18 cellular contexts compared by ENCODE assay signal in the genomic region with DNA sequence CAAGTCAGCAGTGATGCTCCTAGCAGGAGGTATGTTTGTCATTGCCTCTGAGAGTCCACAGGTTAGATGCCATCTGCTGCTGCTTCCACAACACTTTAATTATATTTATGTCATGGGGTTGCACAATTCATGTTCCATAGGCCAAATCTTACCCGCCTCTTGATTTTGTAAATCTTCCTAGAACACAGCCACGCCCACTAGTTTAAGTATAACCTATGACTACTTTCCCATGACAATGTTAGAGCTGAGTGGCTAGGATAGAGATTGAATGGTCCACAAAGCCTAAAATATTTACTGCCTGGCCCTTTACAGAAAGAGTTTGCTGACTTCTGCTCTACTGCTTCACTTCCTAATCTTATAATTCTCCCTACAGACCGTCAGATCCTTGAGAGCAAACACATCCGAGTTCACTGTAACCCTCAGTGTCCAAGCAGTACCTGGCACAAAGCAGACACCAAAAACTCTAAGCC. TPM values are rescaled to one million over a fixed set of nuclear protein-coding genes. Genes with fewer than 3 reads are reported as not detected.
DNase-seq lines count a peak whose midpoint lies in the region; ATAC-seq, FAIRE-seq and TF ChIP-seq lines count a peak whose summit lies in the region.
"Had no signal": no experiment of that assay in that cellular context is flagged by ENCODE, and none has a peak within 500 bp of the region (broad histone marks: within the 10 kb centered on the region; RNA-seq: fewer than 3 reads in every experiment).

No MANE protein-coding gene starts in this region.

- no peak for ATAC-seq in A549
- ATAC-seq in activated CD8-positive, alpha-beta T cell treated with anti-CD3 and anti-CD28 coated beads for 36 hours, result no peak

- POLR2A ChIA-PET in A549 (lab: Yijun Ruan, JAX), result no interaction called here
- POLR2A ChIA-PET in activated CD8-positive, alpha-beta T cell treated with anti-CD3 and anti-CD28 coated beads for 36 hours (lab: Charles Lee), result no interaction called here

- no peaks in the 10 kb centered on the region for H3K4me1 Mint-ChIP-seq in activated CD8-positive, alpha-beta T cell treated with anti-CD3 and anti-CD28 coated beads for 36 hours (ENCODE audit: low read depth)

- no peak overlapping the region for H3K27ac Mint-ChIP-seq in activated CD8-positive, alpha-beta T cell treated with anti-CD3 and anti-CD28 coated beads for 36 hours
- H3K27ac Mint-ChIP-seq: T-helper 1 cell treated with Interleukin-12 subunit alpha and Interleukin-12 subunit beta and Interleukin-4 antibody, amounts not matched to agents 30 μg/mL and 1 μg/mL, for 36 hours had no signal

- no peak overlapping the region for H4K5ac ChIP-seq in mesendoderm (ENCODE audit: low read length)

- DNase-seq in A549 (ENCODE audit: low read depth in 1 of 2, low spot score in 1 of 2) (no peak), GM23248 (peak; percentile 33), NCI-H69 (lab: John Stamatoyannopoulos, UW) (peak; percentile 31), fibroblast of villous mesenchyme (ENCODE audit: low read depth) (peak; percentile 88), AG08396 (ENCODE audit: low spot score) (no peak), mesendoderm (no peak)
- DNase-seq in activated CD8-positive, alpha-beta T cell treated with anti-CD3 and anti-CD28 coated beads for 36 hours, result no peak
- DNase-seq: activated effector memory CD4-positive, alpha-beta T cell treated with Interleukin-2 at 50 U/mL for 16 hours; Calu3; erythroblast; GF-D8; hippocampal formation; NCI-H187; stimulated activated CD4-positive, alpha-beta T cell treated with anti-CD3 and anti-CD28 coated beads, Interleukin-4, amount 100 ng/mL, for 4 hours had no signal

- no peak overlapping the region for H3K9ac ChIP-seq in GM23248
- H3K9ac ChIP-seq in mesendoderm (ENCODE audit: low read length), result no peak overlapping the region

- no peak overlapping the region for H2AK5ac ChIP-seq in mesendoderm (ENCODE audit: low read length)

- CTCF ChIA-PET in A549 (lab: Yijun Ruan, JAX), result interaction anchor here (2.6 kb wide), 1 partner anchor 94 kb away, joined by 14 read pairs; no protein-coding TSS in a partner anchor
- CTCF ChIA-PET in activated CD8-positive, alpha-beta T cell treated with anti-CD3 and anti-CD28 coated beads for 36 hours (lab: Charles Lee), result no interaction called here

- no peak for TF ChIP-seq POLR2A in A549 (IDR thresholded peaks at IDR 0.05; ENCODE audit: low read length)

- intact Hi-C loops in activated CD8-positive, alpha-beta T cell treated with anti-CD3 and anti-CD28 coated beads for 36 hours (cut with micrococcal nuclease), result no loop called here

- no peak overlapping the region for H3K4ac ChIP-seq in mesendoderm (ENCODE audit: low read depth, low read length)

- no peak overlapping the region for H3K56ac ChIP-seq in mesendoderm (ENCODE audit: low read length)

- H2BK15ac ChIP-seq in mesendoderm (replicated peaks; ENCODE audit: low read depth), result no peak overlapping the region

- H3K4me1 ChIP-seq in A549 (peaks cover 10% of the 10 kb centered on the region), GM23248 (ENCODE audit: insufficient read depth) (no peaks in the 10 kb centered on the region), mesendoderm (ENCODE audit: control insufficient read depth, low read depth, low read length) (peaks cover 8% of the 10 kb centered on the region)

- peaks cover 8% of the 10 kb centered on the region; the same call in 2 of the 3 replicates for H3K9me3 ChIP-seq in A549
- H3K9me3 ChIP-seq in GM23248 (ENCODE audit: low read depth), result no peaks in the 10 kb centered on the region

- peaks cover 15% of the 10 kb centered on the region for H3K27me3 Mint-ChIP-seq in activated CD8-positive, alpha-beta T cell treated with anti-CD3 and anti-CD28 coated beads for 36 hours

- H2AFZ ChIP-seq in GM23248, result no peak overlapping the region

- H3K79me2 ChIP-seq in GM23248 (ENCODE audit: insufficient read depth) (peaks cover 21% of the 10 kb centered on the region; the same call in 1 of the 2 replicates), mesendoderm (ENCODE audit: control insufficient read depth, insufficient read depth, low read length) (peaks cover 61% of the 10 kb centered on the region)

- FAIRE-seq in A549 (lab: Jason Lieb, UNC), result no peak
- FAIRE-seq: astrocyte, GM12892 had no signal

- TF ChIP-seq CTCF in A549 (IDR thresholded peaks at IDR 0.05) (no peak), fibroblast of villous mesenchyme (IDR thresholded peaks at IDR 0.05; ENCODE audit: insufficient read depth, low read depth, low read length) (no peak)
- TF ChIP-seq CTCF in activated CD8-positive, alpha-beta T cell treated with anti-CD3 and anti-CD28 coated beads for 36 hours (IDR thresholded peaks at IDR 0.05), result no peak

- no peak for TF ChIP-seq RAD21 in A549 (conservative IDR thresholded peaks at IDR 0.05 in 1 of 2, IDR thresholded peaks at IDR 0.05 in 1 of 2)

- 68% methylated on average over 4 of the region's 4 CpGs for WGBS in A549 (ENCODE audit: missing lambda C conversion rate)
- WGBS in GM23248 (ENCODE audit: low coverage in 1 of 2, low lambda C conversion rate in 2 of 2, missing lambda C conversion rate in 2 of 2), 2 experiments, result 46 to 56% methylated on average over 4 of the region's 4 CpGs
- WGBS in mesendoderm (ENCODE audit: extremely low coverage, insufficient coverage, low lambda C conversion rate), result no CpG with 5 or more reads among the region's 4 CpGs

- no peak for TF ChIP-seq EP300 in A549 (IDR thresholded peaks at IDR 0.05)

- H3F3A ChIP-seq in GM23248 (ENCODE audit: insufficient read depth), result no peaks in the 10 kb centered on the region

- H3K79me1 ChIP-seq in mesendoderm (ENCODE audit: low read length), result peaks cover 30% of the 10 kb centered on the region

- no peak overlapping the region for H3K23ac ChIP-seq in mesendoderm (ENCODE audit: low read length)

- H3K9me2 ChIP-seq in GM23248 (ENCODE audit: insufficient read depth), result no peaks in the 10 kb centered on the region

- H3K18ac ChIP-seq in mesendoderm (ENCODE audit: low read length), result no peak overlapping the region

- H3K4me3 Mint-ChIP-seq in activated CD8-positive, alpha-beta T cell treated with anti-CD3 and anti-CD28 coated beads for 36 hours, result no peak overlapping the region
- H3K4me3 Mint-ChIP-seq: T-helper 1 cell treated with Interleukin-12 subunit alpha and Interleukin-12 subunit beta and Interleukin-4 antibody, amounts not matched to agents 30 μg/mL and 1 μg/mL, for 36 hours had no signal

- H3K4me2 ChIP-seq in A549, result peak overlapping the region; percentile 19; the same call in 1 of the 3 replicates
- no peak overlapping the region for H3K4me2 ChIP-seq in GM23248 (ENCODE audit: unreplicated experiment)
- H3K4me2 ChIP-seq in mesendoderm (ENCODE audit: low read length), result no peak overlapping the region

- H4K20me1 ChIP-seq in GM23248 (ENCODE audit: insufficient read depth), result no peaks in the 10 kb centered on the region

- no peak overlapping the region for H2BK120ac ChIP-seq in mesendoderm (ENCODE audit: low read depth, low read length)

- H3K4me3 ChIP-seq in A549, result no peak overlapping the region
- H3K4me3 ChIP-seq in GM23248, result no peak overlapping the region
- no peak overlapping the region for H3K4me3 ChIP-seq in fibroblast of villous mesenchyme (ENCODE audit: low read depth, low read length)
- no peak overlapping the region for H3K4me3 ChIP-seq in mesendoderm (ENCODE audit: low read length)
- H3K4me3 ChIP-seq: coronary artery had no signal

- in situ Hi-C loops in GM23248 (cut with MboI), result no loop called here

- H4K8ac ChIP-seq in mesendoderm (ENCODE audit: low read depth, low read length), result no peak overlapping the region

- no peaks in the 10 kb centered on the region for H3K27me3 ChIP-seq in GM23248 (replicated peaks; ENCODE audit: insufficient read depth)
- H3K27me3 ChIP-seq in mesendoderm (ENCODE audit: insufficient read depth, low read length, poor library complexity), result no peaks in the 10 kb centered on the region

- H3K36me3 ChIP-seq in GM23248 (ENCODE audit: low read depth) (no peaks in the 10 kb centered on the region), mesendoderm (ENCODE audit: control insufficient read depth, insufficient read depth, low read length) (no peaks in the 10 kb centered on the region)

- H3K36me3 Mint-ChIP-seq in activated CD8-positive, alpha-beta T cell treated with anti-CD3 and anti-CD28 coated beads for 36 hours (ENCODE audit: low read depth), result no peaks in the 10 kb centered on the region

- H3K9me3 Mint-ChIP-seq in activated CD8-positive, alpha-beta T cell treated with anti-CD3 and anti-CD28 coated beads for 36 hours, result no peaks in the 10 kb centered on the region
- H3K9me3 Mint-ChIP-seq: T-helper 1 cell treated with Interleukin-12 subunit alpha and Interleukin-12 subunit beta and Interleukin-4 antibody, amounts not matched to agents 30 μg/mL and 1 μg/mL, for 36 hours had no signal

- H2BK5ac ChIP-seq in mesendoderm (ENCODE audit: low read length), result no peak overlapping the region

- H3K27ac ChIP-seq in A549, result no peak overlapping the region
- H3K27ac ChIP-seq in GM23248, result no peak overlapping the region
- no peak overlapping the region for H3K27ac ChIP-seq in mesendoderm (ENCODE audit: low read depth, low read length)
- H3K27ac ChIP-seq: coronary artery had no signal

TF ChIP-seq in A549, 52 proteins besides CTCF, POLR2A, EP300 and RAD21:
- TF ChIP-seq, protein P1, sequence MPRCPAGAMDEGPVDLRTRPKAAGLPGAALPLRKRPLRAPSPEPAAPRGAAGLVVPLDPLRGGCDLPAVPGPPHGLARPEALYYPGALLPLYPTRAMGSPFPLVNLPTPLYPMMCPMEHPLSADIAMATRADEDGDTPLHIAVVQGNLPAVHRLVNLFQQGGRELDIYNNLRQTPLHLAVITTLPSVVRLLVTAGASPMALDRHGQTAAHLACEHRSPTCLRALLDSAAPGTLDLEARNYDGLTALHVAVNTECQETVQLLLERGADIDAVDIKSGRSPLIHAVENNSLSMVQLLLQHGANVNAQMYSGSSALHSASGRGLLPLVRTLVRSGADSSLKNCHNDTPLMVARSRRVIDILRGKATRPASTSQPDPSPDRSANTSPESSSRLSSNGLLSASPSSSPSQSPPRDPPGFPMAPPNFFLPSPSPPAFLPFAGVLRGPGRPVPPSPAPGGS (IDR thresholded peaks at IDR 0.05), result no peak
- no peak; a peak in 1 of 4 replicates for TF ChIP-seq CEBPB (IDR thresholded peaks at IDR 0.05)
- TF ChIP-seq ZFP36 (IDR thresholded peaks at IDR 0.05; ENCODE audit: borderline replicate concordance, partially characterized antibody), result no peak
- TF ChIP-seq KDM1A (IDR thresholded peaks at IDR 0.05; ENCODE audit: low read depth), result no peak
TF ChIP-seq in A549: peak in this region for 0.

RNA-seq across cellular contexts. Expression of a gene that starts 21.1 kb away (rescaled TPM):
- 6.2 and 7.9 TPM in 2 replicates for polyA plus RNA-seq in A549 (2011; rRNA removed)
- polyA plus RNA-seq in A549 (2012; cell fraction: cytosol; rRNA removed), result 0.90 and 1.0 TPM in 2 replicates
- polyA plus RNA-seq in A549 (2012; cell fraction: nucleus; rRNA removed), result 0.97 and 1.3 TPM in 2 replicates
- polyA plus RNA-seq in A549 (2017; fragmentation: RNase III; extraction: RNeasy Plus Mini Kit Qiagen cat#74134 plus additional on column Dnase treatment), result 3.8 to 6.2 TPM (median 5.5 TPM) in 3 replicates
- polyA minus RNA-seq in A549 (2011; rRNA and poly(A)+ RNA removed), result 8.2 and 8.8 TPM in 2 replicates
- 6.9 and 16.4 TPM in 2 replicates for total RNA-seq in GM23248 (2014; rRNA removed; shearing (Covaris generic))
- polyA plus RNA-seq in GM23248 (2016; fragmentation: Nextera tagmentation; extraction: Ambion mirVana), result 5.8 and 8.1 TPM in 2 replicates
- total RNA-seq in fibroblast of villous mesenchyme, result 30.3 and 40.2 TPM in 2 replicates
- total RNA-seq in activated CD8-positive, alpha-beta T cell treated with anti-CD3 and anti-CD28 coated beads for 36 hours, result not detected
- 5.4 TPM for polyA plus RNA-seq in mesendoderm (2013, experiment 1 of 2)
- 5.0 TPM for polyA plus RNA-seq in mesendoderm (2013, experiment 2 of 2)

Comparison
In these comparisons a context has a peak if more than half of its experiments do, and no peak if none do; other contexts are left out.
1. DNase-seq: peak in GM23248 (single experiment), NCI-H69 (single experiment) and fibroblast of villous mesenchyme (single experiment); none in A549 (0 of 2), activated CD8-positive, alpha-beta T cell treated with anti-CD3 and anti-CD28 coated beads for 36 hours (single experiment), AG08396 (single experiment) and mesendoderm (single experiment).